11 cellular contexts compared by ENCODE assay signal in the genomic region with DNA sequence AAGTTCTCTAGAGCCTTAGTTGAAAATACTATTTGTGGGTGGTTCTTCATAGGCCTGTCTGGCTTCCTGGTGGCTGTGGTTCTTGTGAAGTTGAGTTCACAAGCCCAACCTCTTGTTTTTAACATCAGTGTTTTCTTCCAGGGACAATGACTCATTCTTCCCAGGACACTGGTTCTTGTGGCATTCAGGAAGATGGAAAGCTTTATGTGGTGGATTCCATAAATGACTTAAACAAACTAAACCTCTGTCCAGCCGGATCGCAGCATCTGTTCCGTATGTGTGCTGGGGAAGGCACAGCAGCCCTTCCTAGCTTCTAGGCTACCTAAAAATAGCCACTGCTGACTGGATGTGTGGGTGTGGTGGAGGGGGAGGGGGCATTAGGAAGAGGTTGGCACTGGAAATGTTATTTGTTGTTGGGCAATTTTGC. TPM values are rescaled to one million over a fixed set of nuclear protein-coding genes. Genes with fewer than 3 reads are reported as not detected.
DNase-seq lines count a peak whose midpoint lies in the region; ATAC-seq and TF ChIP-seq lines count a peak whose summit lies in the region.
"Had no signal": no experiment of that assay in that cellular context is flagged by ENCODE, and none has a peak within 500 bp of the region (broad histone marks: within the 10 kb centered on the region; RNA-seq: fewer than 3 reads in every experiment).

No MANE protein-coding gene starts in this region.

- intact Hi-C loops in left ventricle myocardium superior (cut with micrococcal nuclease) = no loop called here

- no peaks in the 10 kb centered on the region for H3K9me3 Mint-ChIP-seq in HFFc6

- H3K9me3 ChIP-seq in stomach smooth muscle (ENCODE audit: control insufficient read depth in 2 of 2, low read length in 2 of 2) = no peaks in the 10 kb centered on the region
- H3K9me3 ChIP-seq in effector memory CD4-positive, alpha-beta T cell (ENCODE audit: control insufficient read depth, low read length) = no peaks in the 10 kb centered on the region

- peaks cover 54% of the 10 kb centered on the region for H3K4me1 Mint-ChIP-seq in HFFc6 (ENCODE audit: low read depth)

- peaks cover 10% of the 10 kb centered on the region for H3K4me1 ChIP-seq in stomach smooth muscle (ENCODE audit: control insufficient read depth, insufficient read depth, low read length)
- H3K4me1 ChIP-seq in effector memory CD4-positive, alpha-beta T cell (ENCODE audit: control insufficient read depth, insufficient read depth, low read length, poor library complexity, severe bottlenecking) = no peaks in the 10 kb centered on the region

- no peaks in the 10 kb centered on the region; the same call in 1 of the 2 replicates for H3K27me3 Mint-ChIP-seq in HFFc6 (ENCODE audit: insufficient read depth)

- TF ChIP-seq CTCF in HFFc6 (IDR thresholded peaks at IDR 0.05) = no peak
- TF ChIP-seq CTCF in astrocyte of the cerebellum (IDR thresholded peaks at IDR 0.05; ENCODE audit: low read depth, low read length, missing control alignments) = no peak

- H3K36me3 ChIP-seq in stomach smooth muscle (ENCODE audit: control insufficient read depth in 2 of 2, insufficient read depth in 2 of 2, low read length in 2 of 2) = no peaks in the 10 kb centered on the region
- no peaks in the 10 kb centered on the region for H3K36me3 ChIP-seq in effector memory CD4-positive, alpha-beta T cell (ENCODE audit: control insufficient read depth, insufficient read depth, low read length)

- H3K27ac Mint-ChIP-seq in HFFc6 = peak overlapping the region; percentile 83

- H3K27ac ChIP-seq in stomach smooth muscle (ENCODE audit: low read length) = peak overlapping the region; percentile 32
- no peak overlapping the region for H3K27ac ChIP-seq in effector memory CD4-positive, alpha-beta T cell (ENCODE audit: insufficient read depth, low read length, poor library complexity, severe bottlenecking)

- H3K4me3 ChIP-seq in astrocyte of the cerebellum (ENCODE audit: low read depth, low read length) = no peak overlapping the region
- H3K4me3 ChIP-seq in stomach smooth muscle (ENCODE audit: low read length in 2 of 2) = peak overlapping the region in 1 of 2 donors; percentile 52
- no peak overlapping the region for H3K4me3 ChIP-seq in effector memory CD4-positive, alpha-beta T cell (ENCODE audit: insufficient read depth, low read depth, low read length, poor library complexity, severe bottlenecking)

- H3K9ac ChIP-seq in stomach smooth muscle (ENCODE audit: low read length in 2 of 2) = no peak overlapping the region

- peak; percentile 51 for ATAC-seq in left ventricle myocardium superior
- ATAC-seq in GM21723 (IDR thresholded peaks at IDR 0.05; ENCODE audit: unreplicated experiment) = no peak
- no peak for ATAC-seq in GM21367 (IDR thresholded peaks at IDR 0.05; ENCODE audit: unreplicated experiment)

- peak overlapping the region; percentile 66 for H3K4me3 Mint-ChIP-seq in HFFc6

- in situ Hi-C loops in astrocyte of the cerebellum (cut with HindIII; ENCODE audit: low sequenced_read_pairs) = no loop called here

- no peaks in the 10 kb centered on the region for H3K27me3 ChIP-seq in stomach smooth muscle (ENCODE audit: control insufficient read depth in 1 of 2, insufficient read depth in 2 of 2, low read length in 2 of 2)
- H3K27me3 ChIP-seq in effector memory CD4-positive, alpha-beta T cell (replicated peaks; ENCODE audit: control insufficient read depth, insufficient read depth, low read length, poor library complexity, severe bottlenecking) = no peaks in the 10 kb centered on the region

- DNase-seq in HFFc6 (peak; percentile 96), astrocyte of the cerebellum (ENCODE audit: low read depth) (peak; percentile 95), left ventricle myocardium superior (no peak), NCI-H345 treated with DMSO at 0.1 percent for 48 hours (lab: John Stamatoyannopoulos, UW; ENCODE audit: unreplicated experiment) (no peak)
- DNase-seq in effector memory CD4-positive, alpha-beta T cell = no peak
- DNase-seq: activated CD4-positive, alpha-beta T cell treated with anti-CD3 and anti-CD28 coated beads, Interleukin-2, amount 50 U/mL, for 4 hours; effector CD4-positive, alpha-beta T cell; NCI-H226 had no signal

- H3K36me3 Mint-ChIP-seq in HFFc6 (ENCODE audit: low read depth) = peaks cover 3% of the 10 kb centered on the region

RNA-seq across cellular contexts. Expression of gene LSMEM1, which starts 3.9 kb away (rescaled TPM):
- under 1 TPM; 0.11 to 0.77 (median 0.47) TPM for total RNA-seq in HFFc6 (2021; fragmentation: NEBNext Ultra II Directional; extraction: Animal tissue kit (Norgen Biotek cat#: 25700))
- 1.4 TPM for total RNA-seq in left ventricle myocardium superior

RNA-seq across cellular contexts. Expression of gene IFRD1, which starts 34.4 kb away (rescaled TPM):
- total RNA-seq in HFFc6 (2021; fragmentation: NEBNext Ultra II Directional; extraction: Animal tissue kit (Norgen Biotek cat#: 25700)) = 10 to 100 TPM; 25.4 to 30.0 (median 27.5) TPM
- 20.6 TPM for total RNA-seq in left ventricle myocardium superior

Comparison
In these comparisons a context has a peak if more than half of its experiments do, and no peak if none do; other contexts are left out.
1. DNase-seq: peak in HFFc6 (single experiment) and astrocyte of the cerebellum (single experiment); none in left ventricle myocardium superior (single experiment), effector memory CD4-positive, alpha-beta T cell (0 of 3) and NCI-H345 treated with DMSO at 0.1 percent for 48 hours (single experiment).